In genomic region chr14:77376771-77377501, GRCh38 we compare ENCODE assay signal across 7 cellular contexts. TPM values are rescaled to one million over a fixed set of nuclear protein-coding genes. Genes with fewer than 3 reads are reported as not detected.
DNase-seq lines count a peak whose midpoint lies in the region; ATAC-seq and TF ChIP-seq lines count a peak whose summit lies in the region.

Gene SAMD15, plus strand, starts transcription at chr14:77377379. Its CDS starts 40 bp downstream, at chr14:77377419.
Gene TMED8, minus strand, starts transcription at chr14:77377094. Its CDS starts 41 bp downstream, at chr14:77377053.

- TF ChIP-seq CTCF in astrocyte of the spinal cord (IDR thresholded peaks at IDR 0.05; ENCODE audit: low read depth, low read length), result peak; percentile 21
- TF ChIP-seq CTCF in sigmoid colon (IDR thresholded peaks at IDR 0.05), result peak in 3 of 4 experiments; percentile 15 to 32 (median 22)

- no peak within 1 kb of the TSS for H3K27ac ChIP-seq in iPS DF 6.9 (ENCODE audit: low read length)
- peak within 1 kb of the TSS; percentile 75 to 89 (median 84) for H3K27ac ChIP-seq in sigmoid colon

- H3K4me3 ChIP-seq in astrocyte of the spinal cord (ENCODE audit: low read depth, low read length) (peak within 1 kb of the TSS; percentile 87), iPS DF 6.9 (ENCODE audit: low read length) (peak within 1 kb of the TSS; percentile 97), sigmoid colon (peak within 1 kb of the TSS; percentile 67 to 94 (median 80))

- peak in 1 of 4 donors; percentile 9 for TF ChIP-seq EP300 in sigmoid colon (IDR thresholded peaks at IDR 0.05)

- H3K27me3 ChIP-seq in iPS DF 6.9 (ENCODE audit: control insufficient read depth, insufficient read depth, low read length), result no peaks in the 10 kb centered on the region
- H3K27me3 ChIP-seq in sigmoid colon, result no peaks in the 10 kb centered on the region

- no CpG with 5 or more reads among the region's 69 CpGs for WGBS in iPS DF 6.9 (ENCODE audit: insufficient coverage, insufficient read length)
- WGBS in sigmoid colon, 2 donors, result 0 to 1% methylated on average over 69 of the region's 69 CpGs

- ATAC-seq in GM18505 (IDR thresholded peaks at IDR 0.05; ENCODE audit: unreplicated experiment), result peak; percentile 87
- ATAC-seq in HG02938 (IDR thresholded peaks at IDR 0.05; ENCODE audit: unreplicated experiment), result peak; percentile 75

- TF ChIP-seq POLR2A in GM18505 (IDR thresholded peaks at IDR 0.05; ENCODE audit: borderline replicate concordance, extremely low read depth, insufficient read depth, insufficient read length) (peak; percentile 65), sigmoid colon (IDR thresholded peaks at IDR 0.05) (no peak)

- no peaks in the 10 kb centered on the region for H3K4me1 ChIP-seq in iPS DF 6.9 (ENCODE audit: control insufficient read depth, insufficient read depth, low read length)
- peaks cover 0 to 25% (median 17%) of the 10 kb centered on the region in 4 donors for H3K4me1 ChIP-seq in sigmoid colon

- H3K36me3 ChIP-seq in iPS DF 6.9 (ENCODE audit: control insufficient read depth, insufficient read depth, low read length), result no peaks in the 10 kb centered on the region
- no peaks in the 10 kb centered on the region for H3K36me3 ChIP-seq in sigmoid colon

- in situ Hi-C loops in astrocyte of the spinal cord (cut with HindIII; ENCODE audit: low sequenced_read_pairs), result no loop called here

- intact Hi-C loops in sigmoid colon (cut with DNase I), result loop anchor here (2.0 kb wide), 2 partner anchors 56 to 82 kb away; partner anchors contain the start of genes AHSA1, GSTZ1 and POMT2

- H3K9me3 ChIP-seq in iPS DF 6.9 (ENCODE audit: control insufficient read depth, insufficient read depth, low read length) (no peaks in the 10 kb centered on the region), sigmoid colon (no peaks in the 10 kb centered on the region)

- DNase-seq in NCI-H1694 treated with DMSO at 0.1 percent for 48 hours (lab: John Stamatoyannopoulos, UW) (peak; percentile 93), T-helper 9 cell (peak; percentile 75), astrocyte of the spinal cord (ENCODE audit: low read depth, low spot score) (peak; percentile 87), iPS DF 6.9 (ENCODE audit: low read depth, low spot score) (peak; percentile 52), sigmoid colon (peak; percentile 85)

RNA-seq across cellular contexts. Expression of gene SAMD15, which starts in this region (rescaled TPM):
- total RNA-seq in sigmoid colon, result under 1 TPM; 0.16 to 0.55 (median 0.31) TPM
- polyA plus RNA-seq in sigmoid colon, result under 1 TPM in 2 of 3 donors, not detected in 1; 0.23 to 0.36 TPM

RNA-seq across cellular contexts. Expression of gene TMED8, which starts in this region (rescaled TPM):
- total RNA-seq in sigmoid colon, result 10 to 100 TPM; 13.6 to 15.3 (median 14.7) TPM
- polyA plus RNA-seq in sigmoid colon, result 1 to 10 TPM; 1.8 to 7.2 (median 3.7) TPM
